8 cellular contexts compared by ENCODE assay signal in the genomic region with DNA sequence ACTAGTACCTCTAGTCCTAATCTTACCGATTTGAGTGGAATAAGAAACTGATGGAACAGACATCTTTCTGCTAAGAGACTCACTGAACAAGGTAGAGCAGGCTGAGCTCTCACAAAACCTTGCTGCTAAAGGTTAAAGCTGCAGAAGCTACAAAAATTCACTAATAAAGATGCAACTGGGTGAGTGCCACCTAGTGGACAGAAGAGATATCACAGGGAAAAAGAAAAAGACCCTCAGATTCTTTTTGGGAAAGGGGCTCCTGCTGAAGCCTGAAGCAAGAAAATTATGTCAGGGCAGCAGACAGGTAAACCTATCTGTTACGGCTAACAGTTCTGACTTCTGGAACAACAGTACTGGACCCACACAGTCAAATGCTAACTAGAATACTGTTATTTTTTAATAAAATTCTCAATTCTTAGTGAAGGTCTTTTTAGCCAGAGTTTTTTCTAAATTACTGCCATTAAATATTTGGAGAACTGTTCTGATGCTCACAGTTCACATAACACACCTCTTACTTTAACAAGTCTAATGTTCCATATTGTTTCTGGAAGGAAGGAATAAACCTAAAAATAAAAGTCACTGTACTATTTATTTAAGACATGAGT. TPM values are rescaled to one million over a fixed set of nuclear protein-coding genes. Genes with fewer than 3 reads are reported as not detected.
DNase-seq lines count a peak whose midpoint lies in the region; ATAC-seq and TF ChIP-seq lines count a peak whose summit lies in the region.

No MANE protein-coding gene starts in this region.

- no peak overlapping the region for H3K27ac ChIP-seq in OCI-LY1 (ENCODE audit: low read depth, low read length, poor library complexity, severe bottlenecking)
- H3K27ac ChIP-seq in esophagus squamous epithelium, result no peak overlapping the region
- peak overlapping the region; percentile 2 to 77 (median 25) for H3K27ac ChIP-seq in gastrocnemius medialis

- DNase-seq in SKM-1 (lab: John Stamatoyannopoulos, UW; ENCODE audit: unreplicated experiment), result peak; percentile 42
- no peak for DNase-seq in SKM-1 treated with dmso at 0.1 percent for 144 hours (lab: John Stamatoyannopoulos, UW; ENCODE audit: unreplicated experiment)
- no peak for DNase-seq in esophagus squamous epithelium (lab: John Stamatoyannopoulos, UW)
- no peak for DNase-seq in gastrocnemius medialis
- DNase-seq in OCI-M2 (lab: John Stamatoyannopoulos, UW; ENCODE audit: unreplicated experiment), result no peak

- H3K27me3 ChIP-seq in OCI-LY1 (ENCODE audit: insufficient read depth, low read length) (no peaks in the 10 kb centered on the region), esophagus squamous epithelium (no peaks in the 10 kb centered on the region), gastrocnemius medialis (no peaks in the 10 kb centered on the region)

- H3K9me3 ChIP-seq in OCI-LY1 (ENCODE audit: low read length), result no peaks in the 10 kb centered on the region
- H3K9me3 ChIP-seq in esophagus squamous epithelium, result no peaks in the 10 kb centered on the region
- no peaks in the 10 kb centered on the region for H3K9me3 ChIP-seq in gastrocnemius medialis

- H3K4me2 ChIP-seq in OCI-LY1 (ENCODE audit: low read length), result no peak overlapping the region

- ATAC-seq in gastrocnemius medialis, result no peak
- no peak for ATAC-seq in GM18519 (IDR thresholded peaks at IDR 0.05; ENCODE audit: low FRiP score, unreplicated experiment)
- ATAC-seq in GM18505 (IDR thresholded peaks at IDR 0.05; ENCODE audit: unreplicated experiment), result no peak

- no peaks in the 10 kb centered on the region for H3F3A ChIP-seq in OCI-LY1 (ENCODE audit: insufficient read depth, low read length)

- no peaks in the 10 kb centered on the region for H3K79me2 ChIP-seq in OCI-LY1 (ENCODE audit: insufficient read depth, low read length)

- peaks cover 18% of the 10 kb centered on the region for H3K4me1 ChIP-seq in OCI-LY1 (ENCODE audit: insufficient read depth, low read length, severe bottlenecking)
- peaks cover 0 to 9% (median 0%) of the 10 kb centered on the region in 3 donors for H3K4me1 ChIP-seq in esophagus squamous epithelium
- peaks cover 12 to 13% of the 10 kb centered on the region in 2 donors for H3K4me1 ChIP-seq in gastrocnemius medialis

- 29 to 38% methylated on average over 2 of the region's 2 CpGs for WGBS in esophagus squamous epithelium, 2 donors

- TF ChIP-seq POLR2A in esophagus squamous epithelium (IDR thresholded peaks at IDR 0.05) (no peak), gastrocnemius medialis (IDR thresholded peaks at IDR 0.05) (no peak), GM18505 (IDR thresholded peaks at IDR 0.05; ENCODE audit: borderline replicate concordance, extremely low read depth, insufficient read depth, insufficient read length) (no peak)

- TF ChIP-seq CTCF in OCI-LY1 (IDR thresholded peaks at IDR 0.05; ENCODE audit: low read length) (peak; percentile 87), esophagus squamous epithelium (IDR thresholded peaks at IDR 0.05) (peak; percentile 49 to 91 (median 76)), gastrocnemius medialis (IDR thresholded peaks at IDR 0.05 in 4 of 5, conservative IDR thresholded peaks at IDR 0.05 in 1 of 5) (peak; percentile 65 to 91 (median 81))

- H3K4me3 ChIP-seq in OCI-LY1 (ENCODE audit: low read depth, low read length, poor library complexity, severe bottlenecking) (no peak overlapping the region), esophagus squamous epithelium (no peak overlapping the region), gastrocnemius medialis (no peak overlapping the region)

- H2AFZ ChIP-seq in OCI-LY1 (ENCODE audit: low read length), result no peak overlapping the region

- intact Hi-C loops in esophagus squamous epithelium (cut with DNase I) (no loop called here), gastrocnemius medialis (cut with DNase I; ENCODE audit: low total_unique reads) (no loop called here)

- H4K20me1 ChIP-seq in OCI-LY1 (ENCODE audit: insufficient read depth, low read length), result no peaks in the 10 kb centered on the region

- no peaks in the 10 kb centered on the region for H3K9me2 ChIP-seq in OCI-LY1 (ENCODE audit: low read depth, low read length)

- in situ Hi-C loops in gastrocnemius medialis (cut with MboI; ENCODE audit: low sequenced_read_pairs in 4 of 4), result loop anchor here in 3 of 4 donors (10.0 to 25.0 kb wide), 4 partner anchors 223 to 855 kb away; a partner anchor contains a TSS

- H3K9ac ChIP-seq in OCI-LY1 (ENCODE audit: low read length), result no peak overlapping the region

- H3K36me3 ChIP-seq in OCI-LY1 (ENCODE audit: insufficient read depth, low read length) (peaks cover 45% of the 10 kb centered on the region; the same call in 1 of the 2 replicates), esophagus squamous epithelium (peaks cover 0 to 91% (median 14%) of the 10 kb centered on the region in 3 donors), gastrocnemius medialis (peaks cover 0 to 91% of the 10 kb centered on the region in 2 donors)

RNA-seq across cellular contexts. Expression of a gene that starts 51.2 kb away (rescaled TPM):
- 100 to 1,000 TPM in 3 of 4 donors, 10 to 100 TPM in 1; 63.0 to 157 (median 124) TPM for total RNA-seq in esophagus squamous epithelium
- total RNA-seq in gastrocnemius medialis, result 100 to 1,000 TPM in 3 of 4 donors, 10 to 100 TPM in 1; 98.3 to 324 (median 214) TPM

Comparison
In these comparisons a context has a peak if more than half of its experiments do, and no peak if none do; other contexts are left out.
1. H3K27ac ChIP-seq: peak in gastrocnemius medialis (4 of 4); none in OCI-LY1 (single experiment) and esophagus squamous epithelium (0 of 4).
2. Peak in every context shown above with its lines, with median percentiles within 50 percentile points of each other: CTCF ChIP-seq.